8 cellular contexts compared by ENCODE assay signal in the genomic region with DNA sequence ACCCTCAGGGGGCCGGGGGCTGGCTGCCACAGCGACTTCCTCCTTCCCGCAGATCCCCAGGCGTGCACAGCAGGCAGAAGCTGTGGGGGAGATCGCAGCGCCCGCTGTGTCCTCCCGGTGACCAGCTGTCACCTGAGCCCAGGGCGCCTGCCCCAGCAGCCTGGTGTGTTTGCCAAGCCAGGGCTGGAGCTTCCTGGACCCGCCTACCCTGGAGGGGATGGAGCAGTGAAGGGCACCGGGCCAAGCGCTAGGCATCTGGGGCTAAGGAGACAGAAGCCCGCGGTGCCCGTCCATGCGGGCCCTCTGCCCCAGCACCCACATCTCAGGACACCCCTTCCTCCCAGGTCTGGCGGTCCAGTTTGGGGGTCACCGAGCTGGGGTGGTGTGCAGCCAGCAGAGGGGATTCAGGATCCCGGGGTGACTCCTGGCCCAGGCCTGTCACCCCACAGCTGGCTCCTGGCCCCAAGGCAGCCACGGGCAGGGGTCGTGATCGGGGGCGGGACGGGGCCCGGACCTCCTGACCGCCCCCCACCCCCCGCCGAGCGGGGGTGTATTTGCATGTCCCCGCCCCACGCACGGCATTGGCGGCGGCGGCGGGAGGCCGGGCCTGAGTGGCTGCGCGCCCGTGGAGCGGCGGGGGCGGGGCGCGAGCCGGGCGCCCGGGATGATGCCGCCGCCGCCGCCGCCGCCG. TPM values are rescaled to one million over a fixed set of nuclear protein-coding genes. Genes with fewer than 3 reads are reported as not detected.
DNase-seq lines count a peak whose midpoint lies in the region; ATAC-seq and TF ChIP-seq lines count a peak whose summit lies in the region.

A gene with protein sequence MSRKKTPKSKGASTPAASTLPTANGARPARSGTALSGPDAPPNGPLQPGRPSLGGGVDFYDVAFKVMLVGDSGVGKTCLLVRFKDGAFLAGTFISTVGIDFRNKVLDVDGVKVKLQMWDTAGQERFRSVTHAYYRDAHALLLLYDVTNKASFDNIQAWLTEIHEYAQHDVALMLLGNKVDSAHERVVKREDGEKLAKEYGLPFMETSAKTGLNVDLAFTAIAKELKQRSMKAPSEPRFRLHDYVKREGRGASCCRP (plus strand): TSS at position 645 of the 691 bp plus-strand sequence. CDS start 159 bp downstream, outside the sequence.

- H3K4me3 ChIP-seq in esophagus muscularis mucosa (peak within 1 kb of the TSS; percentile 53 to 63 (median 55)), thoracic aorta (peak within 1 kb of the TSS; percentile 73)

- H3K36me3 Mint-ChIP-seq in activated T-cell treated with anti-CD3 and anti-CD28 coated beads, Interleukin-2, amount 50 U/mL, for 72 hours (ENCODE audit: insufficient read depth in 2 of 2): no peaks in the 10 kb centered on the region

- H3K27ac ChIP-seq in esophagus muscularis mucosa (replicated peaks in 1 of 4): peak within 1 kb of the TSS; percentile 70 to 82 (median 78)
- peak within 1 kb of the TSS; percentile 28 to 60 for H3K27ac ChIP-seq in thoracic aorta

- ATAC-seq in HG03432 (IDR thresholded peaks at IDR 0.05; ENCODE audit: unreplicated experiment) (peak; percentile 41), thoracic aorta (ENCODE audit: insufficient number of reproducible peaks, low FRiP score, low read depth) (no peak), HG02884 (IDR thresholded peaks at IDR 0.05; ENCODE audit: unreplicated experiment) (no peak)
- ATAC-seq in activated T-cell treated with anti-CD3 and anti-CD28 coated beads, Interleukin-2, amount 50 U/mL, for 72 hours (replicated peaks in 1 of 2): peak; percentile 61 to 72

- no CpG with 5 or more reads among the region's 55 CpGs for WGBS in esophagus muscularis mucosa

- H3K36me3 ChIP-seq in esophagus muscularis mucosa (peaks cover 0 to 12% (median 7%) of the 10 kb centered on the region in 4 donors), thoracic aorta (no peaks in the 10 kb centered on the region)

- peak within 1 kb of the TSS; percentile 73 to 76 for H3K4me3 Mint-ChIP-seq in activated T-cell treated with anti-CD3 and anti-CD28 coated beads, Interleukin-2, amount 50 U/mL, for 72 hours

- DNase-seq in CD1c-positive myeloid dendritic cell (ENCODE audit: extremely low spot score) (peak; percentile 58), NCI-H748 treated with DMSO at 0.1 percent for 48 hours (lab: John Stamatoyannopoulos, UW) (peak; percentile 17), esophagus muscularis mucosa (ENCODE audit: extremely low spot score) (no peak), mucosa of gallbladder (ENCODE audit: low spot score) (peak; percentile 82), thoracic aorta (ENCODE audit: low spot score) (no peak)
- DNase-seq in activated T-cell treated with anti-CD3 and anti-CD28 coated beads, Interleukin-2, amount 50 U/mL, for 72 hours: peak; percentile 65 to 72

- TF ChIP-seq POLR2A in esophagus muscularis mucosa (IDR thresholded peaks at IDR 0.05; ENCODE audit: low read depth): no peak

- TF ChIP-seq CTCF in esophagus muscularis mucosa (IDR thresholded peaks at IDR 0.05) (no peak), thoracic aorta (IDR thresholded peaks at IDR 0.05) (no peak)

- intact Hi-C loops in esophagus muscularis mucosa (cut with DNase I): no loop called here

- H3K9me3 ChIP-seq in esophagus muscularis mucosa (no peaks in the 10 kb centered on the region), thoracic aorta (no peaks in the 10 kb centered on the region)

- H3K4me1 ChIP-seq in esophagus muscularis mucosa (peaks cover 47 to 56% (median 55%) of the 10 kb centered on the region in 4 donors), thoracic aorta (ENCODE audit: control insufficient read depth in 1 of 2, low read depth in 2 of 2) (peaks cover 11 to 52% of the 10 kb centered on the region in 2 donors)

- TF ChIP-seq EP300 in esophagus muscularis mucosa (IDR thresholded peaks at IDR 0.05): no peak

- H3K4me1 Mint-ChIP-seq in activated T-cell treated with anti-CD3 and anti-CD28 coated beads, Interleukin-2, amount 50 U/mL, for 72 hours (ENCODE audit: low read depth): peaks cover 43% of the 10 kb centered on the region

- H3K27ac Mint-ChIP-seq in activated T-cell treated with anti-CD3 and anti-CD28 coated beads, Interleukin-2, amount 50 U/mL, for 72 hours: no peak within 1 kb of the TSS

- H3K27me3 ChIP-seq in esophagus muscularis mucosa (no peaks in the 10 kb centered on the region), thoracic aorta (replicated peaks; ENCODE audit: insufficient read depth) (no peaks in the 10 kb centered on the region)

- H3K9me3 Mint-ChIP-seq in activated T-cell treated with anti-CD3 and anti-CD28 coated beads, Interleukin-2, amount 50 U/mL, for 72 hours: no peaks in the 10 kb centered on the region

- H3K27me3 Mint-ChIP-seq in activated T-cell treated with anti-CD3 and anti-CD28 coated beads, Interleukin-2, amount 50 U/mL, for 72 hours (ENCODE audit: low read depth): no peaks in the 10 kb centered on the region

RNA-seq across cellular contexts. Expression of the gene that starts here (rescaled TPM):
- total RNA-seq in activated T-cell treated with anti-CD3 and anti-CD28 coated beads, Interleukin-2, amount 50 U/mL, for 72 hours: 1 to 10 TPM in 1 of 2 donors, under 1 TPM in 1; 0.82 to 2.0 TPM
- total RNA-seq in esophagus muscularis mucosa (not detected), mucosa of gallbladder (7.7 TPM), thoracic aorta (not detected)

Comparison
In these comparisons a context has a peak if more than half of its experiments do, and no peak if none do; other contexts are left out.
1. DNase-seq: peak in CD1c-positive myeloid dendritic cell (single experiment), NCI-H748 treated with DMSO at 0.1 percent for 48 hours (single experiment), activated T-cell treated with anti-CD3 and anti-CD28 coated beads, Interleukin-2, amount 50 U/mL, for 72 hours (2 of 2) and mucosa of gallbladder (single experiment); none in esophagus muscularis mucosa (single experiment) and thoracic aorta (single experiment).
2. ATAC-seq: peak in HG03432 (single experiment) and activated T-cell treated with anti-CD3 and anti-CD28 coated beads, Interleukin-2, amount 50 U/mL, for 72 hours (2 of 2); none in thoracic aorta (single experiment) and HG02884 (single experiment).